ENCODE assay signal across 3 cellular contexts in the genomic region with DNA sequence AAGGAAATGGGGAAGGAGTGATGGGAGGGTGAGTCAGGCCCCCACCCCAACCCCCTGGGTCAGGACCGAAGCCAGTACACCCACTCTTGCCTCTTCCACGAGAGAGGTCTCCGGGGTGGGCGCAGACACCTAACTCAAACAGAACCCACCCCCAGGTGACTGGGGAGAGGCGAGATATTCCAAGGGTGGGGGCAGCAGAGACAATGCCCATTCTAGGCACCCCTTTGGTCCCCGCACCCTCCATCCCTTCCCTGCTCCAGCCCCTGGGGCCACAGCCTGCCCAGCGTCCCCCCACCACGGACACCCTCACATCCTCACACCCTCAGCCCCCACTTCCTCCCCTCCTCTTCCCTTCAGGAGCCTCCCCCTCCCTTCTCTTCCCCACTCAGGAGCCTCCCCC.
TF ChIP-seq lines count a peak whose summit lies in the region.

No MANE protein-coding gene starts in this region.

TF ChIP-seq in IMR-90, 13 proteins besides CTCF, POLR2A, EP300 and RAD21:
- no peak for TF ChIP-seq ELK1 (IDR thresholded peaks at IDR 0.05; ENCODE audit: borderline replicate concordance, low read depth, low read length)
- no peak for TF ChIP-seq CHD1 (IDR thresholded peaks at IDR 0.05; ENCODE audit: low read depth, low read length)
- no peak for TF ChIP-seq CEBPB (IDR thresholded peaks at IDR 0.05; ENCODE audit: low read depth, low read length)
- TF ChIP-seq MAZ (IDR thresholded peaks at IDR 0.05; ENCODE audit: borderline replicate concordance, low read depth, low read length), result no peak
- TF ChIP-seq RFX5 (IDR thresholded peaks at IDR 0.05; ENCODE audit: low read depth, low read length), result no peak
- TF ChIP-seq FOS (IDR thresholded peaks at IDR 0.05; ENCODE audit: low read depth, low read length), result no peak
TF ChIP-seq in IMR-90: peak in this region for 0.

TF ChIP-seq in H1, 55 proteins besides CTCF, POLR2A, EP300 and RAD21:
- peak; percentile 44 for TF ChIP-seq POLR2AphosphoS5 (IDR thresholded peaks at IDR 0.05; ENCODE audit: low read depth, low read length)
- TF ChIP-seq MAFK (IDR thresholded peaks at IDR 0.05; ENCODE audit: low read depth, low read length), result no peak
- peak; percentile 16; the same call in 1 of the 2 replicates for TF ChIP-seq RBBP5 (IDR thresholded peaks at IDR 0.05; ENCODE audit: borderline replicate concordance, low read depth, low read length)

TF ChIP-seq in neural cell, 6 proteins besides CTCF, POLR2A, EP300 and RAD21:
- no peak for TF ChIP-seq EZH2 (IDR thresholded peaks at IDR 0.05; ENCODE audit: borderline replicate concordance, insufficient read depth, low read length, poor library complexity, severe bottlenecking)
- TF ChIP-seq, protein P1, sequence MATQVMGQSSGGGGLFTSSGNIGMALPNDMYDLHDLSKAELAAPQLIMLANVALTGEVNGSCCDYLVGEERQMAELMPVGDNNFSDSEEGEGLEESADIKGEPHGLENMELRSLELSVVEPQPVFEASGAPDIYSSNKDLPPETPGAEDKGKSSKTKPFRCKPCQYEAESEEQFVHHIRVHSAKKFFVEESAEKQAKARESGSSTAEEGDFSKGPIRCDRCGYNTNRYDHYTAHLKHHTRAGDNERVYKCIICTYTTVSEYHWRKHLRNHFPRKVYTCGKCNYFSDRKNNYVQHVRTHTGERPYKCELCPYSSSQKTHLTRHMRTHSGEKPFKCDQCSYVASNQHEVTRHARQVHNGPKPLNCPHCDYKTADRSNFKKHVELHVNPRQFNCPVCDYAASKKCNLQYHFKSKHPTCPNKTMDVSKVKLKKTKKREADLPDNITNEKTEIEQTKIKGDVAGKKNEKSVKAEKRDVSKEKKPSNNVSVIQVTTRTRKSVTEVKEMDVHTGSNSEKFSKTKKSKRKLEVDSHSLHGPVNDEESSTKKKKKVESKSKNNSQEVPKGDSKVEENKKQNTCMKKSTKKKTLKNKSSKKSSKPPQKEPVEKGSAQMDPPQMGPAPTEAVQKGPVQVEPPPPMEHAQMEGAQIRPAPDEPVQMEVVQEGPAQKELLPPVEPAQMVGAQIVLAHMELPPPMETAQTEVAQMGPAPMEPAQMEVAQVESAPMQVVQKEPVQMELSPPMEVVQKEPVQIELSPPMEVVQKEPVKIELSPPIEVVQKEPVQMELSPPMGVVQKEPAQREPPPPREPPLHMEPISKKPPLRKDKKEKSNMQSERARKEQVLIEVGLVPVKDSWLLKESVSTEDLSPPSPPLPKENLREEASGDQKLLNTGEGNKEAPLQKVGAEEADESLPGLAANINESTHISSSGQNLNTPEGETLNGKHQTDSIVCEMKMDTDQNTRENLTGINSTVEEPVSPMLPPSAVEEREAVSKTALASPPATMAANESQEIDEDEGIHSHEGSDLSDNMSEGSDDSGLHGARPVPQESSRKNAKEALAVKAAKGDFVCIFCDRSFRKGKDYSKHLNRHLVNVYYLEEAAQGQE (IDR thresholded peaks at IDR 0.05; ENCODE audit: borderline replicate concordance), result no peak
- no peak for TF ChIP-seq TAF1 (IDR thresholded peaks at IDR 0.05; ENCODE audit: low read depth)
- no peak for TF ChIP-seq SMC3 (conservative IDR thresholded peaks at IDR 0.05; ENCODE audit: poor library complexity)
- no peak for TF ChIP-seq POLR2AphosphoS5 (IDR thresholded peaks at IDR 0.05)
- no peak for TF ChIP-seq MXI1 (conservative IDR thresholded peaks at IDR 0.05; ENCODE audit: poor library complexity, severe bottlenecking)
